21 cellular contexts compared by ENCODE assay signal in genomic region chr2:33195891-33196290, GRCh38.
"Had no signal": no experiment of that assay in that cellular context is flagged by ENCODE, and none has a peak within 500 bp of the region (broad histone marks: within the 10 kb centered on the region; RNA-seq: fewer than 3 reads in every experiment).

No MANE protein-coding gene starts in this region.

- DNase-seq: dermis blood vessel endothelial cell; dorsolateral prefrontal cortex; effector CD4-positive, alpha-beta T cell; effector memory CD4-positive, alpha-beta T cell; foreskin keratinocyte; heart left ventricle; hypothalamus; immature natural killer cell; islet precursor cell; kidney; kidney glomerular epithelial cell; left lung; left ventricle myocardium superior; lower lobe of right lung; mesenchymal stem cell; naive thymus-derived CD4-positive, alpha-beta T cell had no signal

- ATAC-seq: foreskin keratinocyte; gastroesophageal sphincter; heart left ventricle; left lung; left ventricle myocardium superior; lower lobe of right lung; naive thymus-derived CD4-positive, alpha-beta T cell had no signal

- H3K4me1 ChIP-seq: foreskin keratinocyte, left lung, lower lobe of right lung had no signal

- H3K27ac Mint-ChIP-seq: immature natural killer cell; mesothelial cell of epicardium; naive thymus-derived CD4-positive, alpha-beta T cell had no signal

- H3K9me3 Mint-ChIP-seq: mesothelial cell of epicardium had no signal

- H3K36me3 Mint-ChIP-seq: immature natural killer cell; naive thymus-derived CD4-positive, alpha-beta T cell had no signal

- H3K79me2 ChIP-seq: hepatocyte had no signal

- H3K36me3 ChIP-seq: left lung, lower lobe of right lung had no signal

- H2AFZ ChIP-seq: hepatocyte had no signal

- H3K27me3 ChIP-seq: dorsolateral prefrontal cortex, esophagus muscularis mucosa, foreskin keratinocyte, gastroesophageal sphincter, heart left ventricle, hepatocyte, left lung had no signal

- H3K4me3 Mint-ChIP-seq: immature natural killer cell; mesothelial cell of epicardium; naive thymus-derived CD4-positive, alpha-beta T cell had no signal

- H3K4me3 ChIP-seq: coronary artery, dorsolateral prefrontal cortex, esophagus muscularis mucosa, gastroesophageal sphincter, heart left ventricle, hepatocyte, left lung, lower lobe of right lung had no signal

- H3K9me3 ChIP-seq: esophagus muscularis mucosa, gastroesophageal sphincter, heart left ventricle, left lung, lower lobe of right lung had no signal

- H3K27ac ChIP-seq: dorsolateral prefrontal cortex, esophagus muscularis mucosa, foreskin keratinocyte, gastroesophageal sphincter, heart left ventricle, hepatocyte, left lung, lower lobe of right lung had no signal

- H3K4me2 ChIP-seq: hepatocyte had no signal

- H3K4me1 Mint-ChIP-seq: immature natural killer cell; naive thymus-derived CD4-positive, alpha-beta T cell had no signal
